ENCODE assay signal across 13 cellular contexts in the genomic region with DNA sequence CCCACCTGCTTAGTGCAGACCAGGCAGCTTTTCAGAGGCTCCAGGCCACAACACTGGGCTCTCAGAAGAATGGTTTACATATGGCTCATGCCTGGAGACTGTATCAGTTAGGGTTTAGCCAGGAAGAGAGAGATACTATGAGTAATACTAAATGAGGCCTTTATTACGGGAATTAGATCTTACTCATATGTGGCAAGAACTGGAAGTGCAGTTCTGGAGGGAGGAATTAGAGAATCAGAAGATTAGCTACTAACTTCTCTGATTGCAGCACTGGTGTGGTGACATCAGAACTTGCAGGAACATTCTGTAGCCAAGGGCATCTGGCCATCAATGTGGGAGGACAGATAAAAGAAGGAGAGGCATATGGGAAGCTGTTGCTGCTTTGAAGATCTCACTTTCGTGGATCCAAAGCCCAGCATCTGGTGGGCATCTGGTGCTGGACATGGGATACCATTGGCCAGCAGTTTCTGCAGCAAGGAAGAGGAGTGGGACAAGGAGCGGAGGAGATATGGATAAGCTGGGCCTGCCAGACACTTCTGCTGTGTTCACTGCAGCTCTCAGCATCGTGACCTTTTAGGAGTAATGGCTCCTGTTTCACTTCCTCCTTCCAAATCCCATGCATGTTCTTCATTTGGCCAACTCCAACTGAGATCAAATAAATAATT.
DNase-seq lines count a peak whose midpoint lies in the region; ATAC-seq and TF ChIP-seq lines count a peak whose summit lies in the region.
"Had no signal": no experiment of that assay in that cellular context is flagged by ENCODE, and none has a peak within 500 bp of the region (broad histone marks: within the 10 kb centered on the region; RNA-seq: fewer than 3 reads in every experiment).

No MANE protein-coding gene starts in this region.

- H3K4me1 ChIP-seq in GM23248 (ENCODE audit: insufficient read depth) (no peaks in the 10 kb centered on the region), gastroesophageal sphincter (no peaks in the 10 kb centered on the region)

- H3K36me3 Mint-ChIP-seq in stimulated activated naive B cell treated with anti-CD40 and anti-IgM and Interleukin-4, amounts not matched to agents 10 μg/mL and 1 μg/mL and 100 μg/mL, for 72 hours: no peaks in the 10 kb centered on the region

- in situ Hi-C loops in GM23248 (cut with MboI): no loop called here
- in situ Hi-C loops in G401 (cut with HindIII; ENCODE audit: low sequenced_read_pairs): no loop called here

- H3K4me3 Mint-ChIP-seq in stimulated activated naive B cell treated with anti-CD40 and anti-IgM and Interleukin-4, amounts not matched to agents 10 μg/mL and 1 μg/mL and 100 μg/mL, for 72 hours: no peak overlapping the region
- H3K4me3 Mint-ChIP-seq: activated naive CD8-positive, alpha-beta T cell treated with anti-CD3 and anti-CD28 coated beads, Interleukin-2, amount 50 U/mL, for 24 hours had no signal

- H3K9me3 Mint-ChIP-seq in stimulated activated naive B cell treated with anti-CD40 and anti-IgM and Interleukin-4, amounts not matched to agents 10 μg/mL and 1 μg/mL and 100 μg/mL, for 72 hours: peaks cover 11 to 15% of the 10 kb centered on the region in 2 donors

- no peaks in the 10 kb centered on the region for H3K27me3 Mint-ChIP-seq in stimulated activated naive B cell treated with anti-CD40 and anti-IgM and Interleukin-4, amounts not matched to agents 10 μg/mL and 1 μg/mL and 100 μg/mL, for 72 hours
- H3K27me3 Mint-ChIP-seq: activated naive CD8-positive, alpha-beta T cell treated with anti-CD3 and anti-CD28 coated beads, Interleukin-2, amount 50 U/mL, for 24 hours had no signal

- H3K27me3 ChIP-seq in GM23248 (replicated peaks; ENCODE audit: insufficient read depth) (no peaks in the 10 kb centered on the region), gastroesophageal sphincter (no peaks in the 10 kb centered on the region)

- no peak for TF ChIP-seq POLR2A in gastroesophageal sphincter (IDR thresholded peaks at IDR 0.05)
- TF ChIP-seq POLR2A in erythroblast (IDR thresholded peaks at IDR 0.05; ENCODE audit: low read length): no peak

- H3K79me2 ChIP-seq in GM23248 (ENCODE audit: insufficient read depth): no peaks in the 10 kb centered on the region

- H3K4me3 ChIP-seq in GM23248 (no peak overlapping the region), gastroesophageal sphincter (no peak overlapping the region)

- no peak overlapping the region for H2AFZ ChIP-seq in GM23248

- no peaks in the 10 kb centered on the region for H3K9me2 ChIP-seq in GM23248 (ENCODE audit: insufficient read depth)

- H3F3A ChIP-seq in GM23248 (ENCODE audit: insufficient read depth): no peaks in the 10 kb centered on the region

- H4K20me1 ChIP-seq in GM23248 (ENCODE audit: insufficient read depth): no peaks in the 10 kb centered on the region

- H3K9ac ChIP-seq in GM23248: no peak overlapping the region

- TF ChIP-seq CTCF in gastroesophageal sphincter (IDR thresholded peaks at IDR 0.05): peak in 1 of 4 experiments; percentile 8

- no peak for TF ChIP-seq EP300 in gastroesophageal sphincter (IDR thresholded peaks at IDR 0.05)

- H3K4me1 Mint-ChIP-seq in stimulated activated naive B cell treated with anti-CD40 and anti-IgM and Interleukin-4, amounts not matched to agents 10 μg/mL and 1 μg/mL and 100 μg/mL, for 72 hours: peaks cover 3 to 7% of the 10 kb centered on the region in 2 donors
- H3K4me1 Mint-ChIP-seq: activated naive CD8-positive, alpha-beta T cell treated with anti-CD3 and anti-CD28 coated beads, Interleukin-2, amount 50 U/mL, for 24 hours had no signal

- ATAC-seq in gastroesophageal sphincter (peak; percentile 85), GM21717 (IDR thresholded peaks at IDR 0.05; ENCODE audit: unreplicated experiment) (no peak)
- peak; percentile 53 to 65 for ATAC-seq in stimulated activated naive B cell treated with anti-CD40 and anti-IgM and Interleukin-4, amounts not matched to agents 10 μg/mL and 1 μg/mL and 100 μg/mL, for 72 hours (replicated peaks)
- ATAC-seq: activated CD4-positive, CD25-positive, alpha-beta regulatory T cell treated with anti-CD3 and anti-CD28 coated beads, Interleukin-2, amount 50 U/mL, for 24 hours; activated naive CD8-positive, alpha-beta T cell treated with anti-CD3 and anti-CD28 coated beads, Interleukin-2, amount 50 U/mL, for 24 hours had no signal

- no peak overlapping the region for H3K27ac Mint-ChIP-seq in stimulated activated naive B cell treated with anti-CD40 and anti-IgM and Interleukin-4, amounts not matched to agents 10 μg/mL and 1 μg/mL and 100 μg/mL, for 72 hours
- H3K27ac Mint-ChIP-seq: activated naive CD8-positive, alpha-beta T cell treated with anti-CD3 and anti-CD28 coated beads, Interleukin-2, amount 50 U/mL, for 24 hours had no signal

- no peak overlapping the region for H3K27ac ChIP-seq in GM23248
- peak overlapping the region in 1 of 4 donors; percentile 32 for H3K27ac ChIP-seq in gastroesophageal sphincter

- 2 to 6% methylated on average over 4 of the region's 4 CpGs for WGBS in GM23248 (ENCODE audit: low coverage in 1 of 2, low lambda C conversion rate in 2 of 2, missing lambda C conversion rate in 2 of 2), 2 experiments
- 43 to 66% methylated on average over 3 to 4 of the region's 4 CpGs for WGBS in gastroesophageal sphincter (ENCODE audit: low coverage in 1 of 2), 2 donors

- H3K36me3 ChIP-seq in GM23248 (ENCODE audit: low read depth) (no peaks in the 10 kb centered on the region), gastroesophageal sphincter (no peaks in the 10 kb centered on the region)

- DNase-seq in GM23248: peak; percentile 57
- peak; percentile 39 for DNase-seq in SW480 (ENCODE audit: low spot score)
- no peak for DNase-seq in stimulated activated naive B cell treated with anti-CD40 and anti-IgM and Interleukin-4, amounts not matched to agents 10 μg/mL and 1 μg/mL and 100 μg/mL, for 72 hours
- DNase-seq in G401 (ENCODE audit: low spot score): no peak
- DNase-seq in activated CD8-positive, alpha-beta memory T cell treated with anti-CD3 and anti-CD28 coated beads for 24 hours: no peak
- no peak for DNase-seq in erythroblast (lab: John Stamatoyannopoulos, UW)
- DNase-seq: activated naive CD8-positive, alpha-beta T cell treated with anti-CD3 and anti-CD28 coated beads, Interleukin-2, amount 50 U/mL, for 24 hours; hypothalamus; NCI-H2171 treated with DMSO at 0.1 percent for 48 hours; nucleus accumbens had no signal

- H3K4me2 ChIP-seq in GM23248 (ENCODE audit: unreplicated experiment): no peak overlapping the region

- H3K9me3 ChIP-seq in GM23248 (ENCODE audit: low read depth): peaks cover 4% of the 10 kb centered on the region
- H3K9me3 ChIP-seq in gastroesophageal sphincter: peaks cover 0 to 17% (median 0%) of the 10 kb centered on the region in 3 donors

Comparison
In these comparisons a context has a peak if more than half of its experiments do, and no peak if none do; other contexts are left out.
1. DNase-seq: peak in GM23248 (single experiment) and SW480 (single experiment); none in stimulated activated naive B cell treated with anti-CD40 and anti-IgM and Interleukin-4, amounts not matched to agents 10 μg/mL and 1 μg/mL and 100 μg/mL, for 72 hours (single experiment), G401 (single experiment), activated CD8-positive, alpha-beta memory T cell treated with anti-CD3 and anti-CD28 coated beads for 24 hours (single experiment) and erythroblast (0 of 2).